In genomic region chr4:6991249-6991648, GRCh38 we compare ENCODE assay signal across 11 cellular contexts. TPM values are rescaled to one million over a fixed set of nuclear protein-coding genes. Genes with fewer than 3 reads are reported as not detected.
A peak's percentile ranks its signal among the peaks of the same experiment; 100 is the strongest.
DNase-seq lines count a peak whose midpoint lies in the region; ATAC-seq, FAIRE-seq and TF ChIP-seq lines count a peak whose summit lies in the region.
"Had no signal": no experiment of that assay in that cellular context is flagged by ENCODE, and none has a peak within 500 bp of the region (broad histone marks: within the 10 kb centered on the region; RNA-seq: fewer than 3 reads in every experiment).

No MANE protein-coding gene starts in this region.

- H3K4me1 ChIP-seq in Panc1 (ENCODE audit: control insufficient read depth, insufficient read depth, low read length) (peaks cover 22% of the 10 kb centered on the region), pancreas (peaks cover 5 to 28% (median 15%) of the 10 kb centered on the region in 3 donors)

- POLR2A ChIA-PET in Panc1 (lab: Charles Lee): no interaction called here

- BruUV-seq in Panc1 (replicated peaks; lab: Mats Ljungman, UMichigan): no TSS peak

- DNase-seq in Panc1 (ENCODE audit: low read depth, low spot score) (no peak), epithelial cell of prostate (ENCODE audit: low read depth, low spot score) (no peak), pancreas (no peak), GM19238 (ENCODE audit: insufficient read length, low spot score) (no peak), COR-L47 (lab: John Stamatoyannopoulos, UW) (no peak)
- DNase-seq: DMS153, NCI-H1092 treated with DMSO at 0.1 percent for 48 hours had no signal

- H3K9me3 ChIP-seq in Panc1 (ENCODE audit: control insufficient read depth, insufficient read depth, low read depth, low read length): no peaks in the 10 kb centered on the region
- H3K9me3 ChIP-seq in pancreas: no peaks in the 10 kb centered on the region

- H3K27me3 ChIP-seq in Panc1 (ENCODE audit: control insufficient read depth, insufficient read depth, low read length) (no peaks in the 10 kb centered on the region), pancreas (no peaks in the 10 kb centered on the region)

- H3K36me3 ChIP-seq in Panc1 (ENCODE audit: control insufficient read depth, insufficient read depth, low read length): peaks cover 11% of the 10 kb centered on the region
- H3K36me3 ChIP-seq in pancreas: no peaks in the 10 kb centered on the region

- ATAC-seq in Panc1 (no peak), pancreas (no peak), GM18498 (IDR thresholded peaks at IDR 0.05; ENCODE audit: unreplicated experiment) (no peak), HG03378 (IDR thresholded peaks at IDR 0.05; ENCODE audit: unreplicated experiment) (no peak)

- TF ChIP-seq CTCF in C4-2B (conservative IDR thresholded peaks at IDR 0.05) (no peak), Panc1 (IDR thresholded peaks at IDR 0.05) (no peak), pancreas (IDR thresholded peaks at IDR 0.05) (no peak)

- 92% methylated on average over 11 of the region's 11 CpGs for WGBS in pancreas, 2 donors

- H3K27ac ChIP-seq in C4-2B: peak overlapping the region; percentile 87
- peak overlapping the region; percentile 12; the same call in 1 of the 2 replicates for H3K27ac ChIP-seq in Panc1 (ENCODE audit: low read length)
- peak overlapping the region; percentile 98 for H3K27ac ChIP-seq in epithelial cell of prostate
- H3K27ac ChIP-seq in pancreas: peak overlapping the region in 3 of 4 donors; percentile 12 to 70 (median 66)

- intact Hi-C loops in Panc1 (cut with micrococcal nuclease; ENCODE audit: unreplicated experiment): no loop called here
- intact Hi-C loops in pancreas (cut with DNase I): no loop called here

- in situ Hi-C loops in Panc1 (cut with HindIII; ENCODE audit: low pct_unique_long_range_greater_than_20kb, low sequenced_read_pairs): no loop called here

- CTCF ChIA-PET in Panc1 (lab: Charles Lee): no interaction called here

- no peak overlapping the region for H3K4me3 ChIP-seq in Panc1 (ENCODE audit: low read depth in 2 of 2, low read length in 2 of 2)
- no peak overlapping the region for H3K4me3 ChIP-seq in pancreas

- FAIRE-seq in pancreas (lab: Jason Lieb, UNC): no peak
- FAIRE-seq: GM18507 had no signal

RNA-seq across cellular contexts. Expression of gene TADA2B, which starts 51.9 kb away (rescaled TPM):
- 17.6 TPM for total RNA-seq in Panc1 (2021; ENCODE audit: unreplicated experiment)
- 21.4 TPM for polyA plus RNA-seq in Panc1 (2012; ENCODE audit: insufficient read length)
- total RNA-seq in pancreas: 10 to 100 TPM; 14.0 to 26.2 (median 19.7) TPM
- polyA plus RNA-seq in pancreas: 10 to 100 TPM in 1 of 2 donors, 1 to 10 TPM in 1; 9.6 to 11.0 TPM

Comparison
In these comparisons a context has a peak if more than half of its experiments do, and no peak if none do; other contexts are left out.
1. H3K27ac ChIP-seq: peak in every context shown above with its lines; median percentile 98 in epithelial cell of prostate; 87 in C4-2B; 66 in pancreas; 12 in Panc1.